In genomic region chr13:34748561-34748960, GRCh38 we compare ENCODE assay signal across 14 cellular contexts.
DNase-seq lines count a peak whose midpoint lies in the region; ATAC-seq and TF ChIP-seq lines count a peak whose summit lies in the region.
"Had no signal": no experiment of that assay in that cellular context is flagged by ENCODE, and none has a peak within 500 bp of the region (broad histone marks: within the 10 kb centered on the region; RNA-seq: fewer than 3 reads in every experiment).

No MANE protein-coding gene starts in this region.

- H3K79me2 ChIP-seq in GM23248 (ENCODE audit: insufficient read depth) (no peaks in the 10 kb centered on the region), mesendoderm (ENCODE audit: control insufficient read depth, insufficient read depth, low read length) (no peaks in the 10 kb centered on the region)

- H3K9me3 ChIP-seq in BLaER1 treated with 17β-estradiol and CSF1 and Interleukin-3, amounts not matched to agents 10 nM and 100 nM (replicated peaks in 1 of 11), result peaks cover 7 to 36% (median 22%) of the 10 kb centered on the region in 11 experiments; a peak in 20 of 22 replicates
- no peaks in the 10 kb centered on the region for H3K9me3 ChIP-seq in GM23248 (ENCODE audit: low read depth)
- H3K9me3 ChIP-seq: ascending aorta had no signal

- no peak overlapping the region for H4K5ac ChIP-seq in mesendoderm (ENCODE audit: low read length)

- peak overlapping the region; percentile 57 to 81 (median 72) for H3K4me2 ChIP-seq in BLaER1 treated with 17β-estradiol and CSF1 and Interleukin-3, amounts not matched to agents 10 nM and 100 nM
- H3K4me2 ChIP-seq in GM23248 (ENCODE audit: unreplicated experiment) (no peak overlapping the region), mesendoderm (ENCODE audit: low read length) (no peak overlapping the region)

- no peaks in the 10 kb centered on the region for H3K79me1 ChIP-seq in mesendoderm (ENCODE audit: low read length)

- DNase-seq in GM23248 (no peak), coronary artery (ENCODE audit: low spot score) (no peak), mesendoderm (no peak), NCI-H2171 treated with DMSO at 0.1 percent for 48 hours (lab: John Stamatoyannopoulos, UW) (no peak), SW 1271 (lab: John Stamatoyannopoulos, UW) (no peak), SHP77 treated with DMSO at 0.1 percent for 48 hours (lab: John Stamatoyannopoulos, UW) (no peak)
- DNase-seq: natural killer cell; stimulated activated CD4-positive, alpha-beta T cell treated with anti-CD3 and anti-CD28 coated beads, Interleukin-12 subunit alpha, Interleukin-12 subunit beta, amount 100 ng/mL, for 4 hours had no signal

- H3K23ac ChIP-seq in mesendoderm (ENCODE audit: low read length), result no peak overlapping the region

- ATAC-seq in GM21723 (IDR thresholded peaks at IDR 0.05; ENCODE audit: unreplicated experiment), result no peak
- ATAC-seq: activated CD4-positive, CD25-positive, alpha-beta regulatory T cell treated with anti-CD3 and anti-CD28 coated beads, Interleukin-2, amount 50 U/mL, for 24 hours; HepG2; natural killer cell; SK-N-SH treated with all-trans-retinoic acid at 6 μM for 48 hours had no signal

- in situ Hi-C loops in GM23248 (cut with MboI), result no loop called here

- peak overlapping the region in 1 of 11 experiments; percentile 2; a peak in 1 of 22 replicates for H3K9ac ChIP-seq in BLaER1 treated with 17β-estradiol and CSF1 and Interleukin-3, amounts not matched to agents 10 nM and 100 nM
- H3K9ac ChIP-seq in GM23248 (no peak overlapping the region), mesendoderm (ENCODE audit: low read length) (no peak overlapping the region)

- no peak overlapping the region for H3K4ac ChIP-seq in mesendoderm (ENCODE audit: low read depth, low read length)

- H3K27ac ChIP-seq in BLaER1 treated with 17β-estradiol and CSF1 and Interleukin-3, amounts not matched to agents 10 nM and 100 nM, result peak overlapping the region; percentile 11 to 64 (median 60); a peak in 20 of 22 replicates
- no peak overlapping the region for H3K27ac ChIP-seq in GM23248
- peak overlapping the region; percentile 39 to 72 for H3K27ac ChIP-seq in coronary artery
- H3K27ac ChIP-seq in mesendoderm (ENCODE audit: low read depth, low read length), result no peak overlapping the region
- H3K27ac ChIP-seq: ascending aorta had no signal

- no peak overlapping the region for H4K8ac ChIP-seq in mesendoderm (ENCODE audit: low read depth, low read length)

- H3K36me3 ChIP-seq in BLaER1 treated with 17β-estradiol and CSF1 and Interleukin-3, amounts not matched to agents 10 nM and 100 nM, result no peaks in the 10 kb centered on the region
- no peaks in the 10 kb centered on the region for H3K36me3 ChIP-seq in GM23248 (ENCODE audit: low read depth)
- H3K36me3 ChIP-seq in mesendoderm (ENCODE audit: control insufficient read depth, insufficient read depth, low read length), result no peaks in the 10 kb centered on the region
- H3K36me3 ChIP-seq: ascending aorta had no signal

- H3K4me3 ChIP-seq in BLaER1 treated with 17β-estradiol and CSF1 and Interleukin-3, amounts not matched to agents 10 nM and 100 nM, result peak overlapping the region in 2 of 10 experiments; percentile 0 to 30; a peak in 4 of 20 replicates
- H3K4me3 ChIP-seq in GM23248, result no peak overlapping the region
- peak overlapping the region; percentile 46 for H3K4me3 ChIP-seq in coronary artery
- H3K4me3 ChIP-seq in mesendoderm (ENCODE audit: low read length), result no peak overlapping the region
- H3K4me3 ChIP-seq: ascending aorta had no signal

- H2BK120ac ChIP-seq in mesendoderm (ENCODE audit: low read depth, low read length), result no peak overlapping the region

- WGBS in GM23248 (ENCODE audit: low coverage in 1 of 2, low lambda C conversion rate in 2 of 2, missing lambda C conversion rate in 2 of 2), 2 experiments, result 79 to 89% methylated on average over 1 of the region's 1 CpG
- no CpG with 5 or more reads among the region's 1 CpG for WGBS in mesendoderm (ENCODE audit: extremely low coverage, insufficient coverage, low lambda C conversion rate)

- no peak overlapping the region for H2AK5ac ChIP-seq in mesendoderm (ENCODE audit: low read length)

- no peak for TF ChIP-seq CTCF in coronary artery (IDR thresholded peaks at IDR 0.05)

- H2AFZ ChIP-seq in GM23248, result peak overlapping the region; percentile 73

- H3F3A ChIP-seq in GM23248 (ENCODE audit: insufficient read depth), result no peaks in the 10 kb centered on the region

- H2BK5ac ChIP-seq in mesendoderm (ENCODE audit: low read length), result no peak overlapping the region

- H3K4me1 ChIP-seq in BLaER1 treated with 17β-estradiol and CSF1 and Interleukin-3, amounts not matched to agents 10 nM and 100 nM, result peaks cover 16 to 50% (median 43%) of the 10 kb centered on the region in 10 experiments
- 0 out of 2 replicates have a peak, but pooled peaks cover 7% of the 10 kb centered on the region for H3K4me1 ChIP-seq in GM23248 (ENCODE audit: insufficient read depth)
- peaks cover 13% of the 10 kb centered on the region for H3K4me1 ChIP-seq in mesendoderm (ENCODE audit: control insufficient read depth, low read depth, low read length)
- H3K4me1 ChIP-seq: ascending aorta had no signal

- no peaks in the 10 kb centered on the region for H4K20me1 ChIP-seq in BLaER1 treated with 17β-estradiol and CSF1 and Interleukin-3, amounts not matched to agents 10 nM and 100 nM
- H4K20me1 ChIP-seq in GM23248 (ENCODE audit: insufficient read depth), result no peaks in the 10 kb centered on the region

- no peaks in the 10 kb centered on the region for H3K27me3 ChIP-seq in BLaER1 treated with 17β-estradiol and CSF1 and Interleukin-3, amounts not matched to agents 10 nM and 100 nM
- H3K27me3 ChIP-seq in GM23248 (replicated peaks; ENCODE audit: insufficient read depth) (0 out of 2 replicates have a peak, but pooled peaks cover 7% of the 10 kb centered on the region), mesendoderm (ENCODE audit: insufficient read depth, low read length, poor library complexity) (no peaks in the 10 kb centered on the region)
- H3K27me3 ChIP-seq: ascending aorta had no signal

- H2BK15ac ChIP-seq in mesendoderm (replicated peaks; ENCODE audit: low read depth), result peak overlapping the region; percentile 57

- H3K56ac ChIP-seq in mesendoderm (ENCODE audit: low read length), result no peak overlapping the region

- no peaks in the 10 kb centered on the region for H3K9me2 ChIP-seq in GM23248 (ENCODE audit: insufficient read depth)

- peak overlapping the region; percentile 94 for H3K18ac ChIP-seq in mesendoderm (ENCODE audit: low read length)

Comparison
In these comparisons a context has a peak if more than half of its experiments do, and no peak if none do; other contexts are left out.
1. H3K27ac ChIP-seq: peak in BLaER1 treated with 17β-estradiol and CSF1 and Interleukin-3, amounts not matched to agents 10 nM and 100 nM (11 of 11) and coronary artery (2 of 2); none in GM23248 (single experiment) and mesendoderm (single experiment).
2. H3K4me2 ChIP-seq: peak in BLaER1 treated with 17β-estradiol and CSF1 and Interleukin-3, amounts not matched to agents 10 nM and 100 nM (11 of 11); none in GM23248 (single experiment) and mesendoderm (single experiment).